In genomic region chr1:60916926-60917325, GRCh38 we compare ENCODE assay signal across 17 cellular contexts.
DNase-seq lines count a peak whose midpoint lies in the region; FAIRE-seq lines count a peak whose summit lies in the region.
"Had no signal": no experiment of that assay in that cellular context is flagged by ENCODE, and none has a peak within 500 bp of the region (broad histone marks: within the 10 kb centered on the region; RNA-seq: fewer than 3 reads in every experiment).

No MANE protein-coding gene starts in this region.

- no peak overlapping the region for H2AFZ ChIP-seq in neuronal stem cell (ENCODE audit: low read length)

- no peak overlapping the region for H3K23ac ChIP-seq in neuronal stem cell (ENCODE audit: low read depth, low read length, poor library complexity)

- no peak overlapping the region for H4K91ac ChIP-seq in neuronal stem cell (ENCODE audit: low read depth, low read length, poor library complexity)

- no peak for FAIRE-seq in small intestine (lab: Jason Lieb, UNC)
- FAIRE-seq: GM12891 had no signal

- H3K9me3 ChIP-seq in neuronal stem cell (replicated peaks in 1 of 2; ENCODE audit: control insufficient read depth in 2 of 2, insufficient read depth in 1 of 2, low read depth in 1 of 2, low read length in 2 of 2): no peaks in the 10 kb centered on the region
- H3K9me3 ChIP-seq in small intestine (ENCODE audit: control insufficient read depth, low read depth): no peaks in the 10 kb centered on the region
- H3K9me3 ChIP-seq: BLaER1 had no signal

- H3K4me3 ChIP-seq in neuronal stem cell (ENCODE audit: low read length in 2 of 2) (no peak overlapping the region), small intestine (ENCODE audit: low read depth in 1 of 2, low read length in 2 of 2) (no peak overlapping the region)
- H3K4me3 ChIP-seq: BLaER1 had no signal

- no peak overlapping the region for H3K4ac ChIP-seq in neuronal stem cell (ENCODE audit: low read length)

- H4K8ac ChIP-seq in neuronal stem cell (ENCODE audit: low read depth, low read length): no peak overlapping the region

- WGBS in neuronal stem cell (ENCODE audit: extremely low coverage in 2 of 2, insufficient read length in 2 of 2, insufficient replicate concordance in 1 of 2), 2 donors: no CpG with 5 or more reads among the region's 9 CpGs
- 90% methylated on average over 9 of the region's 9 CpGs for WGBS in small intestine, 3 donors

- no peak overlapping the region for H2BK120ac ChIP-seq in neuronal stem cell (ENCODE audit: low read depth, low read length)

- H3K4me2 ChIP-seq in neuronal stem cell (ENCODE audit: insufficient read depth, low read length, poor library complexity, severe bottlenecking): no peak overlapping the region
- H3K4me2 ChIP-seq: BLaER1 had no signal

- no peak overlapping the region for H3K27ac ChIP-seq in neuronal stem cell (replicated peaks; ENCODE audit: low read length)
- no peak overlapping the region for H3K27ac ChIP-seq in small intestine (ENCODE audit: low read depth in 1 of 2, low read length in 1 of 2)
- H3K27ac ChIP-seq: 22Rv1, BLaER1 had no signal

- H2AK5ac ChIP-seq in neuronal stem cell (ENCODE audit: low read depth, low read length): no peak overlapping the region

- no peak overlapping the region for H3K9ac ChIP-seq in neuronal stem cell (ENCODE audit: low read depth, low read length, poor library complexity)
- H3K9ac ChIP-seq: BLaER1 had no signal

- no peaks in the 10 kb centered on the region for H3K79me1 ChIP-seq in neuronal stem cell (ENCODE audit: low read depth, low read length)

- H3K14ac ChIP-seq in neuronal stem cell (ENCODE audit: low read length): no peak overlapping the region

- peaks cover 0 to 22% of the 10 kb centered on the region in 2 donors for H3K4me1 ChIP-seq in neuronal stem cell (ENCODE audit: control insufficient read depth in 2 of 2, insufficient read depth in 1 of 2, low read depth in 1 of 2, low read length in 2 of 2)
- H3K4me1 ChIP-seq in small intestine (ENCODE audit: control insufficient read depth in 2 of 2, insufficient read depth in 1 of 2, low read depth in 1 of 2, low read length in 1 of 2): no peaks in the 10 kb centered on the region

- H2BK12ac ChIP-seq in neuronal stem cell (ENCODE audit: low read length): no peak overlapping the region

- H3K27me3 ChIP-seq in neuronal stem cell (ENCODE audit: control insufficient read depth in 3 of 3, insufficient read depth in 3 of 3, low read depth in 1 of 3, low read length in 3 of 3): peaks cover 0 to 7% (median 0%) of the 10 kb centered on the region in 3 experiments
- H3K27me3 ChIP-seq in small intestine (ENCODE audit: control insufficient read depth in 2 of 2, insufficient read depth in 2 of 2, low read length in 2 of 2): no peaks in the 10 kb centered on the region
- H3K27me3 ChIP-seq: BLaER1 had no signal

- DNase-seq in NCI-H1092 treated with DMSO at 0.1 percent for 48 hours (lab: John Stamatoyannopoulos, UW) (peak; percentile 26), NCI-H1092 (lab: John Stamatoyannopoulos, UW) (no peak), NCI-H2107 treated with DMSO at 0.1 percent for 48 hours (lab: John Stamatoyannopoulos, UW; ENCODE audit: unreplicated experiment) (peak; percentile 76), NCI-H524 treated with DMSO at 0.1 percent for 48 hours (lab: John Stamatoyannopoulos, UW) (peak; percentile 93), neuronal stem cell (ENCODE audit: low spot score) (peak; percentile 37), ACHN (no peak), small intestine (no peak)
- no peak for DNase-seq in activated CD4-positive, CD25-positive, alpha-beta regulatory T cell treated with anti-CD3 and anti-CD28 coated beads, Interleukin-2, amount 50 U/mL, for 72 hours
- DNase-seq: CD8-positive, alpha-beta T cell; DND-41; GDM1; GOT3; NCI-H2081 treated with DMSO at 0.1 percent for 48 hours; NCI-H526 treated with DMSO at 0.1 percent for 48 hours had no signal

- no peak overlapping the region for H2BK5ac ChIP-seq in neuronal stem cell (ENCODE audit: low read length)

- no peak overlapping the region for H3K18ac ChIP-seq in neuronal stem cell (ENCODE audit: low read length)

- no peaks in the 10 kb centered on the region for H3K36me3 ChIP-seq in neuronal stem cell (replicated peaks in 1 of 2; ENCODE audit: control insufficient read depth in 2 of 2, insufficient read depth in 2 of 2, low read length in 2 of 2)
- H3K36me3 ChIP-seq in small intestine (ENCODE audit: control insufficient read depth in 2 of 2, insufficient read depth in 2 of 2, low read length in 2 of 2): no peaks in the 10 kb centered on the region
- H3K36me3 ChIP-seq: BLaER1 had no signal

- no peak overlapping the region for H2BK15ac ChIP-seq in neuronal stem cell (ENCODE audit: low read length)

- in situ Hi-C loops in ACHN (cut with HindIII; ENCODE audit: low pct_ligation_motif_present, low pct_unique_long_range_greater_than_20kb, low sequenced_read_pairs): no loop called here

Comparison
In these comparisons a context has a peak if more than half of its experiments do, and no peak if none do; other contexts are left out.
1. DNase-seq: peak in NCI-H1092 treated with DMSO at 0.1 percent for 48 hours (single experiment), NCI-H2107 treated with DMSO at 0.1 percent for 48 hours (single experiment), NCI-H524 treated with DMSO at 0.1 percent for 48 hours (single experiment) and neuronal stem cell (single experiment); none in NCI-H1092 (single experiment), ACHN (single experiment), activated CD4-positive, CD25-positive, alpha-beta regulatory T cell treated with anti-CD3 and anti-CD28 coated beads, Interleukin-2, amount 50 U/mL, for 72 hours (single experiment) and small intestine (single experiment).